ENCODE assay signal across 8 cellular contexts in the genomic region with DNA sequence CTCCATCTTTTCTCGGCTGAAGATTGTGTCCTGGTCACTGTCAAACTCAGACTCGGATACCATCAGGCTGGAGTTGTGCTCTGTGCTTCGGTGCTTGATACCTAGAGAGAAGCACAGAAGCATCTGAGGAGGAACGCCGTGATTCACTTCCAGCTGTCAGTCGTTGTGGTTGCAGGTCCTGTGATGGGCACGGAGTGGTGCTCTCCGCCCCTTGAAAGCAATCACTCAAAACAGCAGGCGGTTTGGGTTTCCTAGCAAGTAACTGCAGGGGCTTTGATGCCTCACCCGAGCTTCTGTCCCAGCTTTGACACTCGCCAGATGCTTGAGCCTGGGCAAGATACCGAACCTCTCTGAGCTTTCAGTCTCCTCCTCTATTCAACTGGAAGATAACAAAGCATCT. TPM values are rescaled to one million over a fixed set of nuclear protein-coding genes. Genes with fewer than 3 reads are reported as not detected.
DNase-seq lines count a peak whose midpoint lies in the region; ATAC-seq and TF ChIP-seq lines count a peak whose summit lies in the region.

No MANE protein-coding gene starts in this region.

- no peaks in the 10 kb centered on the region for H3K36me3 ChIP-seq in CD4-positive, CD25-positive, alpha-beta regulatory T cell (ENCODE audit: control insufficient read depth, insufficient read depth, low read length)
- H3K36me3 ChIP-seq in upper lobe of right lung = no peaks in the 10 kb centered on the region

- peaks cover 23% of the 10 kb centered on the region for H3K27me3 Mint-ChIP-seq in CD4-positive, CD25-positive, alpha-beta regulatory T cell
- H3K27me3 Mint-ChIP-seq in activated CD4-positive, alpha-beta T cell treated with anti-CD3 and anti-CD28 coated beads, Interleukin-2, amount 10 ng/mL, durations not matched to agents 24 days and 14 days = peaks cover 21% of the 10 kb centered on the region

- no peak overlapping the region for H3K4me3 Mint-ChIP-seq in CD4-positive, CD25-positive, alpha-beta regulatory T cell
- H3K4me3 Mint-ChIP-seq in activated CD4-positive, alpha-beta T cell treated with anti-CD3 and anti-CD28 coated beads, Interleukin-2, amount 10 ng/mL, durations not matched to agents 24 days and 14 days = no peak overlapping the region

- peak in 2 of 3 donors; percentile 6 to 66 for DNase-seq in CD4-positive, CD25-positive, alpha-beta regulatory T cell
- peak; percentile 77 for DNase-seq in activated CD4-positive, alpha-beta T cell treated with anti-CD3 and anti-CD28 coated beads, Interleukin-2, amount 10 ng/mL, durations not matched to agents 24 days and 14 days
- DNase-seq in foreskin keratinocyte (peak in 1 of 2 donors; percentile 18), cortex of kidney (lab: John Stamatoyannopoulos, UW) (no peak), cerebellar cortex (ENCODE audit: low spot score) (no peak), posterior cingulate gyrus (no peak), upper lobe of right lung (no peak)

- H3K4me3 ChIP-seq in CD4-positive, CD25-positive, alpha-beta regulatory T cell (ENCODE audit: low read depth, low read length) = no peak overlapping the region
- no peak overlapping the region for H3K4me3 ChIP-seq in upper lobe of right lung

- no peaks in the 10 kb centered on the region for H3K9me3 Mint-ChIP-seq in CD4-positive, CD25-positive, alpha-beta regulatory T cell
- H3K9me3 Mint-ChIP-seq in activated CD4-positive, alpha-beta T cell treated with anti-CD3 and anti-CD28 coated beads, Interleukin-2, amount 10 ng/mL, durations not matched to agents 24 days and 14 days = no peaks in the 10 kb centered on the region

- H3K4me1 Mint-ChIP-seq in CD4-positive, CD25-positive, alpha-beta regulatory T cell = peaks cover 0 to 13% (median 4%) of the 10 kb centered on the region in 4 donors
- peaks cover 6% of the 10 kb centered on the region for H3K4me1 Mint-ChIP-seq in activated CD4-positive, alpha-beta T cell treated with anti-CD3 and anti-CD28 coated beads, Interleukin-2, amount 10 ng/mL, durations not matched to agents 24 days and 14 days

- H3K27ac Mint-ChIP-seq in CD4-positive, CD25-positive, alpha-beta regulatory T cell = peak overlapping the region in 1 of 3 donors; percentile 2
- H3K27ac Mint-ChIP-seq in activated CD4-positive, alpha-beta T cell treated with anti-CD3 and anti-CD28 coated beads, Interleukin-2, amount 10 ng/mL, durations not matched to agents 24 days and 14 days = no peak overlapping the region

- H3K27me3 ChIP-seq in CD4-positive, CD25-positive, alpha-beta regulatory T cell (ENCODE audit: control insufficient read depth, insufficient read depth, low read length) = peaks cover 12% of the 10 kb centered on the region
- H3K27me3 ChIP-seq in foreskin keratinocyte (peaks cover 4% of the 10 kb centered on the region), upper lobe of right lung (peaks cover 3% of the 10 kb centered on the region)

- intact Hi-C loops in activated CD4-positive, alpha-beta T cell treated with anti-CD3 and anti-CD28 coated beads, Interleukin-2, amount 10 ng/mL, durations not matched to agents 24 days and 14 days (cut with micrococcal nuclease) = no loop called here
- intact Hi-C loops in posterior cingulate gyrus (cut with DNase I) (no loop called here), upper lobe of right lung (cut with DNase I) (no loop called here)

- ATAC-seq in CD4-positive, CD25-positive, alpha-beta regulatory T cell (ENCODE audit: low read depth in 2 of 2) = peak; percentile 31 to 82
- ATAC-seq in HG02884 (IDR thresholded peaks at IDR 0.05; ENCODE audit: unreplicated experiment) (peak; percentile 73), foreskin keratinocyte (peak; percentile 65), upper lobe of right lung (no peak)

- H3K27ac ChIP-seq in CD4-positive, CD25-positive, alpha-beta regulatory T cell (ENCODE audit: insufficient read depth, low read length, poor library complexity, severe bottlenecking) = no peak overlapping the region
- H3K27ac ChIP-seq in foreskin keratinocyte = no peak overlapping the region
- H3K27ac ChIP-seq in upper lobe of right lung = no peak overlapping the region

- no peaks in the 10 kb centered on the region for H3K4me1 ChIP-seq in CD4-positive, CD25-positive, alpha-beta regulatory T cell (ENCODE audit: control insufficient read depth, insufficient read depth, low read length, poor library complexity, severe bottlenecking)
- H3K4me1 ChIP-seq in foreskin keratinocyte = no peaks in the 10 kb centered on the region
- no peaks in the 10 kb centered on the region for H3K4me1 ChIP-seq in upper lobe of right lung

- no peaks in the 10 kb centered on the region for H3K9me3 ChIP-seq in CD4-positive, CD25-positive, alpha-beta regulatory T cell (ENCODE audit: control insufficient read depth in 2 of 2, low read length in 2 of 2)
- H3K9me3 ChIP-seq in upper lobe of right lung = no peaks in the 10 kb centered on the region

- TF ChIP-seq CTCF in foreskin keratinocyte (conservative IDR thresholded peaks at IDR 0.05) (peak; percentile 39), upper lobe of right lung (IDR thresholded peaks at IDR 0.05) (no peak)

- no peaks in the 10 kb centered on the region for H3K36me3 Mint-ChIP-seq in CD4-positive, CD25-positive, alpha-beta regulatory T cell
- H3K36me3 Mint-ChIP-seq in activated CD4-positive, alpha-beta T cell treated with anti-CD3 and anti-CD28 coated beads, Interleukin-2, amount 10 ng/mL, durations not matched to agents 24 days and 14 days (ENCODE audit: low read depth) = no peaks in the 10 kb centered on the region

RNA-seq across cellular contexts. Expression of gene ALDH5A1, which starts 52.5 kb away (rescaled TPM):
- 4.7 TPM for total RNA-seq in CD4-positive, CD25-positive, alpha-beta regulatory T cell
- 10 to 100 TPM in 2 of 4 donors, 1 to 10 TPM in 2; 9.1 to 14.9 (median 10.2) TPM for polyA plus RNA-seq in CD4-positive, CD25-positive, alpha-beta regulatory T cell
- total RNA-seq in activated CD4-positive, alpha-beta T cell treated with anti-CD3 and anti-CD28 coated beads, Interleukin-2, amount 10 ng/mL, durations not matched to agents 24 days and 14 days = 11.7 TPM in 2 replicates
- total RNA-seq in foreskin keratinocyte (0.37 and 0.42 TPM in 2 replicates), upper lobe of right lung (15.5 TPM)
- polyA plus RNA-seq in foreskin keratinocyte = 0.20 and 0.25 TPM in 2 replicates

RNA-seq across cellular contexts. Expression of gene GPLD1, which starts 57.9 kb away (rescaled TPM):
- 1.7 TPM for total RNA-seq in CD4-positive, CD25-positive, alpha-beta regulatory T cell
- 1 to 10 TPM in 1 of 4 donors, under 1 TPM in 3; 0.36 to 1.3 (median 0.70) TPM for polyA plus RNA-seq in CD4-positive, CD25-positive, alpha-beta regulatory T cell
- 0.17 and 0.44 TPM in 2 replicates for total RNA-seq in activated CD4-positive, alpha-beta T cell treated with anti-CD3 and anti-CD28 coated beads, Interleukin-2, amount 10 ng/mL, durations not matched to agents 24 days and 14 days
- 0.03 and 0.07 TPM in 2 replicates for total RNA-seq in foreskin keratinocyte
- polyA plus RNA-seq in foreskin keratinocyte = not detected in 2 replicates
- total RNA-seq in upper lobe of right lung = 3.1 TPM

Comparison
In these comparisons a context has a peak if more than half of its experiments do, and no peak if none do; other contexts are left out.
1. DNase-seq: peak in CD4-positive, CD25-positive, alpha-beta regulatory T cell (2 of 3) and activated CD4-positive, alpha-beta T cell treated with anti-CD3 and anti-CD28 coated beads, Interleukin-2, amount 10 ng/mL, durations not matched to agents 24 days and 14 days (single experiment); none in cortex of kidney (single experiment), cerebellar cortex (single experiment), posterior cingulate gyrus (0 of 10) and upper lobe of right lung (single experiment).